ENCODE assay signal across 14 cellular contexts in genomic region chr1:189149547-189150375, GRCh38.
DNase-seq lines count a peak whose midpoint lies in the region; ATAC-seq, FAIRE-seq and TF ChIP-seq lines count a peak whose summit lies in the region.
"Had no signal": no experiment of that assay in that cellular context is flagged by ENCODE, and none has a peak within 500 bp of the region (broad histone marks: within the 10 kb centered on the region; RNA-seq: fewer than 3 reads in every experiment).

No MANE protein-coding gene starts in this region.

- DNase-seq in T47D (ENCODE audit: low read depth in 1 of 2, low spot score in 1 of 2) (peak; percentile 51 to 91), MCF 10A (ENCODE audit: unreplicated experiment) (no peak), GM12878 (ENCODE audit: low read depth, low spot score) (no peak), left lobe of liver (ENCODE audit: low spot score) (no peak), upper lobe of right lung (peak; percentile 66), A673 (ENCODE audit: low spot score) (no peak), DMS79 (lab: John Stamatoyannopoulos, UW) (no peak)
- DNase-seq: activated B cell treated with CpG ODN at 0.5 μM for 24 hours; heart left ventricle; KBM-7; stimulated activated CD4-positive, alpha-beta T cell treated with anti-CD3 and anti-CD28 coated beads, Interleukin-15, amount 100 ng/mL, for 24 hours had no signal

- TF ChIP-seq CTCF in MCF 10A (IDR thresholded peaks at IDR 0.05; ENCODE audit: unreplicated experiment), result no peak
- peak in 2 of 3 experiments; percentile 18 to 31; a peak in 2 of 6 replicates for TF ChIP-seq CTCF in GM12878 (IDR thresholded peaks at IDR 0.05 in 2 of 3, conservative IDR thresholded peaks at IDR 0.05 in 1 of 3; ENCODE audit: control insufficient read depth in 2 of 3, extremely low read depth in 1 of 3, insufficient read depth in 1 of 3, low read depth in 3 of 3, low read length in 3 of 3)
- no peak for TF ChIP-seq CTCF in upper lobe of right lung (IDR thresholded peaks at IDR 0.05)
- TF ChIP-seq CTCF in A673 (conservative IDR thresholded peaks at IDR 0.05; ENCODE audit: low read depth, low read length), result no peak

- no peaks in the 10 kb centered on the region for H4K20me1 ChIP-seq in GM12878 (ENCODE audit: control insufficient read depth, insufficient read depth)

- H3K9me3 ChIP-seq in GM12878 (replicated peaks; ENCODE audit: control insufficient read depth, insufficient read depth, low read length) (no peaks in the 10 kb centered on the region), upper lobe of right lung (no peaks in the 10 kb centered on the region), A673 (ENCODE audit: low read depth, low read length, poor library complexity, severe bottlenecking) (no peaks in the 10 kb centered on the region)
- H3K9me3 ChIP-seq: heart left ventricle, tibial nerve had no signal

- POLR2A ChIA-PET in MCF 10A (lab: Yijun Ruan, JAX) (no interaction called here), GM12878 (lab: Charles Lee) (no interaction called here), A673 (lab: Charles Lee; ENCODE audit: low non-redundant PET) (no interaction called here)

- no peak overlapping the region for H3K4me3 ChIP-seq in GM12878
- no peak overlapping the region for H3K4me3 ChIP-seq in upper lobe of right lung
- H3K4me3 ChIP-seq in A673 (ENCODE audit: low read depth, low read length, poor library complexity, severe bottlenecking), result no peak overlapping the region
- H3K4me3 ChIP-seq: tibial nerve had no signal

- H3K27me3 ChIP-seq in GM12878 (replicated peaks in 1 of 2; ENCODE audit: control insufficient read depth in 2 of 2, insufficient read depth in 2 of 2, low read length in 1 of 2) (no peaks in the 10 kb centered on the region), upper lobe of right lung (no peaks in the 10 kb centered on the region), A673 (replicated peaks; ENCODE audit: insufficient read depth, low read depth, low read length, poor library complexity) (no peaks in the 10 kb centered on the region)
- H3K27me3 ChIP-seq: heart left ventricle, tibial nerve had no signal

- TF ChIP-seq RAD21 in GM12878 (IDR thresholded peaks at IDR 0.05; ENCODE audit: insufficient read depth, low read depth, low read length), result no peak

- RAD21 ChIA-PET in GM12878 (lab: Charles Lee; ENCODE audit: unreplicated experiment), result no interaction called here

- H3K9me3 Mint-ChIP-seq in MCF 10A (ENCODE audit: unreplicated experiment), result no peaks in the 10 kb centered on the region

- WGBS in GM12878 (ENCODE audit: insufficient coverage, insufficient replicate concordance, low lambda C conversion rate, missing lambda C conversion rate), result 47% methylated on average over 21 of the region's 21 CpGs

- CTCF ChIA-PET in MCF 10A (lab: Yijun Ruan, JAX) (interaction anchor here (0.6 kb wide), 1 partner anchor 1804 kb away, joined by 3 read pairs; no protein-coding TSS in a partner anchor), GM12878 (lab: Yijun Ruan, JAX) (interaction anchor here (2.1 kb wide), 1 partner anchor 368 kb away, joined by 8 read pairs; no protein-coding TSS in a partner anchor), A673 (lab: Charles Lee) (no interaction called here)

- BruUV-seq in MCF 10A (replicated peaks; lab: Mats Ljungman, UMichigan) (no TSS peak), GM12878 (replicated peaks; lab: Mats Ljungman, UMichigan) (no TSS peak), A673 (replicated peaks; lab: Mats Ljungman, UMichigan) (no TSS peak)

- H3K4me1 ChIP-seq in GM12878 (ENCODE audit: control insufficient read depth, insufficient read depth, low read length) (no peaks in the 10 kb centered on the region), upper lobe of right lung (no peaks in the 10 kb centered on the region), A673 (ENCODE audit: insufficient read depth, low read length, poor library complexity, severe bottlenecking) (no peaks in the 10 kb centered on the region)
- H3K4me1 ChIP-seq: heart left ventricle, tibial nerve had no signal

- FAIRE-seq in GM12878 (lab: Jason Lieb, UNC), result no peak

- TF ChIP-seq EP300 in GM12878 (IDR thresholded peaks at IDR 0.05; ENCODE audit: borderline replicate concordance in 1 of 2, control insufficient read depth in 1 of 2, low read depth in 2 of 2, low read length in 2 of 2), result no peak

- no peaks in the 10 kb centered on the region for H3K36me3 ChIP-seq in GM12878 (ENCODE audit: control insufficient read depth in 2 of 2, insufficient read depth in 2 of 2, low read length in 1 of 2)
- H3K36me3 ChIP-seq in upper lobe of right lung, result no peaks in the 10 kb centered on the region
- no peaks in the 10 kb centered on the region for H3K36me3 ChIP-seq in A673 (ENCODE audit: insufficient read depth, low read length, poor library complexity, severe bottlenecking)
- H3K36me3 ChIP-seq: heart left ventricle, tibial nerve had no signal

- SMC1A ChIA-PET in GM12878 (lab: Charles Lee; ENCODE audit: uncharacterized antibody, unreplicated experiment), result no interaction called here

- H3K27me3 Mint-ChIP-seq in MCF 10A (ENCODE audit: insufficient read depth, unreplicated experiment), result no peaks in the 10 kb centered on the region
- H3K27me3 Mint-ChIP-seq: activated B cell treated with CpG ODN at 0.5 μM for 24 hours had no signal

- H3K79me2 ChIP-seq in GM12878 (ENCODE audit: control insufficient read depth, insufficient read depth, low read length), result no peaks in the 10 kb centered on the region

- no peaks in the 10 kb centered on the region for H3K4me1 Mint-ChIP-seq in MCF 10A (ENCODE audit: insufficient read depth, unreplicated experiment)
- H3K4me1 Mint-ChIP-seq: activated B cell treated with CpG ODN at 0.5 μM for 24 hours had no signal

- no peak overlapping the region for H3K27ac Mint-ChIP-seq in MCF 10A (ENCODE audit: low read depth, unreplicated experiment)
- H3K27ac Mint-ChIP-seq: activated B cell treated with CpG ODN at 0.5 μM for 24 hours; activated naive CD4-positive, alpha-beta T cell treated with anti-CD3 and anti-CD28 coated beads, Interleukin-2, amount 50 U/mL, for 72 hours had no signal

- H2AFZ ChIP-seq in GM12878 (ENCODE audit: control insufficient read depth, low read depth, low read length), result no peak overlapping the region

- ATAC-seq in GM12878 (peak; percentile 84), left lobe of liver (peak; percentile 78), upper lobe of right lung (peak; percentile 82), HG02885 (IDR thresholded peaks at IDR 0.05; ENCODE audit: poor library complexity, unreplicated experiment) (no peak)
- ATAC-seq: activated naive CD4-positive, alpha-beta T cell treated with anti-CD3 and anti-CD28 coated beads, Interleukin-2, amount 50 U/mL, for 72 hours had no signal

- H3K36me3 Mint-ChIP-seq in MCF 10A (ENCODE audit: insufficient read depth, unreplicated experiment), result no peaks in the 10 kb centered on the region
- H3K36me3 Mint-ChIP-seq: activated naive CD4-positive, alpha-beta T cell treated with anti-CD3 and anti-CD28 coated beads, Interleukin-2, amount 50 U/mL, for 72 hours had no signal

- in situ Hi-C loops in T47D (cut with HindIII; ENCODE audit: low pct_unique_long_range_greater_than_20kb, low sequenced_read_pairs), result no loop called here
- in situ Hi-C loops in GM12878 (cut with MboI), result no loop called here

- H3K27ac ChIP-seq in GM12878 (ENCODE audit: control insufficient read depth, insufficient read depth) (no peak overlapping the region), upper lobe of right lung (no peak overlapping the region), A673 (ENCODE audit: low read depth, low read length, poor library complexity, severe bottlenecking) (no peak overlapping the region)
- H3K27ac ChIP-seq: heart left ventricle, tibial nerve had no signal

- no peak overlapping the region for H3K4me2 ChIP-seq in GM12878 (ENCODE audit: control insufficient read depth, insufficient read depth)

- intact Hi-C loops in MCF 10A (cut with micrococcal nuclease) (no loop called here), GM12878 (cut with micrococcal nuclease; ENCODE audit: unreplicated experiment) (no loop called here), upper lobe of right lung (cut with DNase I) (no loop called here), A673 (cut with micrococcal nuclease; ENCODE audit: unreplicated experiment) (no loop called here)

- TF ChIP-seq POLR2A in GM12878 (IDR thresholded peaks at IDR 0.05; ENCODE audit: low read depth, low read length), result no peak

- no peak overlapping the region for H3K4me3 Mint-ChIP-seq in MCF 10A (ENCODE audit: unreplicated experiment)
- H3K4me3 Mint-ChIP-seq: activated B cell treated with CpG ODN at 0.5 μM for 24 hours had no signal

- H3K9ac ChIP-seq in GM12878 (ENCODE audit: control insufficient read depth, insufficient read depth, low read length), result no peak overlapping the region

TF ChIP-seq in GM12878, 131 proteins besides CTCF, POLR2A, EP300 and RAD21 (continues in another document):
- TF ChIP-seq KLF5 (IDR thresholded peaks at IDR 0.05; ENCODE audit: partially characterized antibody), result no peak
- TF ChIP-seq HSF1 (IDR thresholded peaks at IDR 0.05; ENCODE audit: low read depth, low read length), result no peak
- no peak for TF ChIP-seq PAX5 (IDR thresholded peaks at IDR 0.05; ENCODE audit: borderline replicate concordance, low read depth, low read length)
- TF ChIP-seq TCF7 (IDR thresholded peaks at IDR 0.05; ENCODE audit: borderline replicate concordance), result no peak
- no peak for TF ChIP-seq ZNF207 (IDR thresholded peaks at IDR 0.05; ENCODE audit: borderline replicate concordance)
- no peak for TF ChIP-seq ATF7 (IDR thresholded peaks at IDR 0.05; ENCODE audit: low read depth)
- no peak for TF ChIP-seq KAT2A (conservative IDR thresholded peaks at IDR 0.05; ENCODE audit: control insufficient read depth, low read depth, low read length)
- TF ChIP-seq NR2C2 (IDR thresholded peaks at IDR 0.05; ENCODE audit: borderline replicate concordance, control insufficient read depth, insufficient read length, low read depth), result no peak

Comparison
In these comparisons a context has a peak if more than half of its experiments do, and no peak if none do; other contexts are left out.
1. DNase-seq: peak in T47D (2 of 2) and upper lobe of right lung (single experiment); none in MCF 10A (single experiment), GM12878 (single experiment), left lobe of liver (single experiment), A673 (single experiment) and DMS79 (single experiment).
2. CTCF ChIP-seq: peak in GM12878 (2 of 3); none in MCF 10A (single experiment), upper lobe of right lung (single experiment) and A673 (single experiment).